In genomic region chr6:8435093-8435844, GRCh38 we compare ENCODE assay signal across 8 cellular contexts. TPM values are rescaled to one million over a fixed set of nuclear protein-coding genes. Genes with fewer than 3 reads are reported as not detected.
DNase-seq lines count a peak whose midpoint lies in the region; ATAC-seq and TF ChIP-seq lines count a peak whose summit lies in the region.

Gene SLC35B3 (minus strand): TSS chr6:8435545.

- no peaks in the 10 kb centered on the region for H3K9me3 ChIP-seq in gastroesophageal sphincter
- no peaks in the 10 kb centered on the region for H3K9me3 ChIP-seq in neutrophil

- H3K4me1 Mint-ChIP-seq in activated naive CD4-positive, alpha-beta T cell treated with anti-CD3 and anti-CD28 coated beads, Interleukin-2, amount 10 ng/mL, durations not matched to agents 7 days and 5 days = peaks cover 36% of the 10 kb centered on the region

- ATAC-seq in HG02571 (IDR thresholded peaks at IDR 0.05; ENCODE audit: unreplicated experiment) = peak; percentile 95
- ATAC-seq in gastroesophageal sphincter = peak; percentile 99

- TF ChIP-seq POLR2A in NB4 (IDR thresholded peaks at IDR 0.05; ENCODE audit: extremely low read depth, insufficient read length) (peak; percentile 75), gastroesophageal sphincter (IDR thresholded peaks at IDR 0.05) (peak; percentile 65 to 71)

- H3K27me3 ChIP-seq in GM06990 (replicated peaks; ENCODE audit: control insufficient read depth, insufficient read depth, low read length) = no peaks in the 10 kb centered on the region; the same call in 1 of the 2 replicates
- H3K27me3 ChIP-seq in gastroesophageal sphincter = no peaks in the 10 kb centered on the region
- no peaks in the 10 kb centered on the region for H3K27me3 ChIP-seq in neutrophil

- H3K4me1 ChIP-seq in gastroesophageal sphincter (peaks cover 0 to 37% (median 0%) of the 10 kb centered on the region in 3 donors), neutrophil (ENCODE audit: control insufficient read depth in 1 of 2, insufficient read depth in 1 of 2, low read depth in 1 of 2, low read length in 1 of 2) (peaks cover 14 to 21% of the 10 kb centered on the region in 2 experiments)

- peaks cover 11% of the 10 kb centered on the region for H3K27me3 Mint-ChIP-seq in activated naive CD4-positive, alpha-beta T cell treated with anti-CD3 and anti-CD28 coated beads, Interleukin-2, amount 10 ng/mL, durations not matched to agents 7 days and 5 days

- H3K27ac ChIP-seq in gastroesophageal sphincter = peak within 1 kb of the TSS; percentile 76 to 95 (median 88)
- peak within 1 kb of the TSS; percentile 84 for H3K27ac ChIP-seq in neutrophil

- TF ChIP-seq EP300 in gastroesophageal sphincter (IDR thresholded peaks at IDR 0.05) = no peak

- no peak for TF ChIP-seq CTCF in GM06990 (IDR thresholded peaks at IDR 0.05; ENCODE audit: insufficient read depth, low read length, poor library complexity, severe bottlenecking)
- TF ChIP-seq CTCF in NB4 (IDR thresholded peaks at IDR 0.05; ENCODE audit: low read depth, low read length) = no peak
- TF ChIP-seq CTCF in gastroesophageal sphincter (IDR thresholded peaks at IDR 0.05) = peak in 2 of 4 experiments; percentile 3 to 11
- no peak for TF ChIP-seq CTCF in neutrophil (IDR thresholded peaks at IDR 0.05)
- TF ChIP-seq CTCF in subcutaneous adipose tissue (IDR thresholded peaks at IDR 0.05; ENCODE audit: low read depth) = no peak

- CTCF ChIA-PET in activated naive CD4-positive, alpha-beta T cell treated with anti-CD3 and anti-CD28 coated beads, Interleukin-2, amount 10 ng/mL, durations not matched to agents 7 days and 5 days (lab: Charles Lee) = no interaction called here

- H3K36me3 ChIP-seq in GM06990 (ENCODE audit: control insufficient read depth, insufficient read depth, low read length) (no peaks in the 10 kb centered on the region), gastroesophageal sphincter (no peaks in the 10 kb centered on the region), neutrophil (no peaks in the 10 kb centered on the region)

- peak within 1 kb of the TSS; percentile 94 for H3K27ac Mint-ChIP-seq in activated naive CD4-positive, alpha-beta T cell treated with anti-CD3 and anti-CD28 coated beads, Interleukin-2, amount 10 ng/mL, durations not matched to agents 7 days and 5 days

- H3K4me3 ChIP-seq in GM06990 (replicated peaks; ENCODE audit: low read depth, low read length) (peak within 1 kb of the TSS; percentile 87), NB4 (ENCODE audit: low read depth, low read length) (peak within 1 kb of the TSS; percentile 93), gastroesophageal sphincter (peak within 1 kb of the TSS; percentile 80 to 92), neutrophil (ENCODE audit: low read depth in 1 of 2, low read length in 1 of 2) (peak within 1 kb of the TSS; percentile 74 to 83)

- H3K9me3 Mint-ChIP-seq in activated naive CD4-positive, alpha-beta T cell treated with anti-CD3 and anti-CD28 coated beads, Interleukin-2, amount 10 ng/mL, durations not matched to agents 7 days and 5 days = peaks cover 4% of the 10 kb centered on the region

- DNase-seq in GM06990 (ENCODE audit: extremely low read depth, insufficient read length) = peak; percentile 96
- peak; percentile 92 for DNase-seq in NB4 (ENCODE audit: low read depth)
- peak; percentile 92 for DNase-seq in SK-N-DZ (ENCODE audit: low spot score)
- peak; percentile 97 for DNase-seq in activated naive CD4-positive, alpha-beta T cell treated with anti-CD3 and anti-CD28 coated beads, Interleukin-2, amount 10 ng/mL, durations not matched to agents 7 days and 5 days

- H3K4me3 Mint-ChIP-seq in activated naive CD4-positive, alpha-beta T cell treated with anti-CD3 and anti-CD28 coated beads, Interleukin-2, amount 10 ng/mL, durations not matched to agents 7 days and 5 days = peak within 1 kb of the TSS; percentile 86

- WGBS in gastroesophageal sphincter (ENCODE audit: low coverage in 1 of 2), 2 donors = 0% methylated on average over 7 to 9 of the region's 62 CpGs

- H3K36me3 Mint-ChIP-seq in activated naive CD4-positive, alpha-beta T cell treated with anti-CD3 and anti-CD28 coated beads, Interleukin-2, amount 10 ng/mL, durations not matched to agents 7 days and 5 days = peaks cover 32% of the 10 kb centered on the region

RNA-seq across cellular contexts. Expression of gene SLC35B3, which starts in this region (rescaled TPM):
- polyA plus RNA-seq in SK-N-DZ (2014; cell fraction: cytosol; rRNA removed) = 6.6 and 7.6 TPM in 2 replicates
- polyA plus RNA-seq in SK-N-DZ (2014; cell fraction: nucleus; rRNA removed) = 9.0 and 14.4 TPM in 2 replicates
- total RNA-seq in gastroesophageal sphincter (10 to 100 TPM; 10.2 to 17.6 (median 13.7) TPM), subcutaneous adipose tissue (10 to 100 TPM; 18.2 to 23.8 (median 20.3) TPM)

Comparison
In these comparisons a context has a peak if more than half of its experiments do, and no peak if none do; other contexts are left out.
1. Peak in every context shown above with its lines: DNase-seq, ATAC-seq, H3K4me3 ChIP-seq and H3K27ac ChIP-seq.